Comparison of ENCODE assay signal across 11 cellular contexts in genomic region chr1:53642607-53643006, GRCh38.
"Had no signal": no experiment of that assay in that cellular context is flagged by ENCODE, and none has a peak within 500 bp of the region (broad histone marks: within the 10 kb centered on the region; RNA-seq: fewer than 3 reads in every experiment).

No MANE protein-coding gene starts in this region.

- H3K4me1 ChIP-seq: testis had no signal

- H3K9me3 ChIP-seq: testis, vagina had no signal

- H3K27me3 ChIP-seq: testis, vagina had no signal

- ATAC-seq: right cardiac atrium had no signal

- H3K27ac Mint-ChIP-seq: activated T-cell treated with anti-CD3 and anti-CD28 coated beads, Interleukin-2, amount 50 U/mL, for 24 hours; T-helper 1 cell treated with Interleukin-12 subunit alpha and Interleukin-12 subunit beta and Interleukin-4 antibody, amounts not matched to agents 30 μg/mL and 1 μg/mL, for 36 hours had no signal

- H3K27ac ChIP-seq: testis, vagina had no signal

- H3K4me3 Mint-ChIP-seq: activated T-cell treated with anti-CD3 and anti-CD28 coated beads, Interleukin-2, amount 50 U/mL, for 24 hours; neural crest cell; T-helper 1 cell treated with Interleukin-12 subunit alpha and Interleukin-12 subunit beta and Interleukin-4 antibody, amounts not matched to agents 30 μg/mL and 1 μg/mL, for 36 hours had no signal

- H3K4me3 ChIP-seq: testis, vagina had no signal

- H3K9me3 Mint-ChIP-seq: activated T-cell treated with anti-CD3 and anti-CD28 coated beads, Interleukin-2, amount 50 U/mL, for 24 hours; neural crest cell; T-helper 1 cell treated with Interleukin-12 subunit alpha and Interleukin-12 subunit beta and Interleukin-4 antibody, amounts not matched to agents 30 μg/mL and 1 μg/mL, for 36 hours had no signal

- DNase-seq: activated gamma-delta T cell; activated T-cell treated with anti-CD3 and anti-CD28 coated beads, Interleukin-2, amount 50 U/mL, for 24 hours; effector CD4-positive, alpha-beta T cell; foreskin melanocyte; right cardiac atrium; stimulated activated CD4-positive, alpha-beta T cell treated with anti-CD3 and anti-CD28 coated beads, Interleukin-2, amount 100 ng/mL, for 24 hours; stimulated activated naive CD4-positive, alpha-beta T cell treated with Interleukin-2 at 50 U/mL for 16 hours; testis had no signal

- H3K36me3 ChIP-seq: vagina had no signal
